ENCODE assay signal across 8 cellular contexts in the genomic region with DNA sequence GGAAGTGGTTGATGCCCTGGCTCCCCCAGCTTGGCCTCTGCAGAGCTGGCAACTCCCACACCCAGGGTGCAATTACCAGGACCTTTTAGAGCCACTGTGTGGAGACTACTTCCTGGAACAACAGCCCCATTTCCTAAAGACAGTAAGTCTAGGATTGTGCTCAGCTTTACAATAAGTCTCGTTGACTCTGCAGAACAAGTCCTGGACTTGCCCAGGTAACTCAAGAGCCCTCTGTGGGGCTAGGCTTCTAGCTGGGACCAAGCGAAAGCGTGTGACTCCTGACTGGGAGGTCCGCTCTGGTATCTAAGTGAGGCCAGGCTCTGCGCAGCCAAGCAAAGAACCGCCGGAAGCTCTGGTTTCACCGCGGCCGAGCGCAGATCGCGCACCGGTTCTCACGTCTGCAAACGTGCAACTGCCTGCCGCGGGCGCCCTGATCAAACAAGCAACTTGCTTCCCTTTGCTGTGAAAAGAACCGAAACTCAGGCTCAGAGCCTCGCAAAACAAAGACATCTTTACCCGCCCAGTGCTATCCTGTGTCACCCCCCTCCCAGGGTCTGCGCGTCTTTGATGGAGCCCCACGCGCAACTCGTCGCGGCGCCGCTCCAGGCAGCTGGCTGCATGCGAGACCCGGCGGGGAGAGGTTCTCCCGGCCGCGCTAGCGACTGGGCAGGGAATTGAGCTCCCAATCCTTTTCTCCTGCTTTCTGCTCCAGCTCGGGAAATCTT. TPM values are rescaled to one million over a fixed set of nuclear protein-coding genes. Genes with fewer than 3 reads are reported as not detected.
A peak's percentile ranks its signal among the peaks of the same experiment; 100 is the strongest.
DNase-seq lines count a peak whose midpoint lies in the region; ATAC-seq, FAIRE-seq and TF ChIP-seq lines count a peak whose summit lies in the region.

No MANE protein-coding gene starts in this region.

- H3K27ac ChIP-seq in cardiac muscle cell (no peak overlapping the region), prostate gland (peak overlapping the region; percentile 31 to 75)

- H3K9me3 ChIP-seq in cardiac muscle cell (ENCODE audit: low read depth) (no peaks in the 10 kb centered on the region), prostate gland (no peaks in the 10 kb centered on the region)

- ATAC-seq in Right ventricle myocardium inferior (no peak), HG02759 (IDR thresholded peaks at IDR 0.05; ENCODE audit: unreplicated experiment) (peak; percentile 79)

- TF ChIP-seq CTCF in cardiac muscle cell (IDR thresholded peaks at IDR 0.05; ENCODE audit: low read depth, low read length) (no peak), fibroblast of the aortic adventitia (IDR thresholded peaks at IDR 0.05; ENCODE audit: insufficient read depth, low read length) (no peak), prostate gland (IDR thresholded peaks at IDR 0.05) (no peak)

- 3% methylated on average over 38 of the region's 39 CpGs for WGBS in prostate gland

- TF ChIP-seq POLR2A in prostate gland (IDR thresholded peaks at IDR 0.05): peak; percentile 27
- TF ChIP-seq POLR2A in H54 (IDR thresholded peaks at IDR 0.05; ENCODE audit: low read depth, low read length): no peak

- H3K4me1 ChIP-seq in cardiac muscle cell (ENCODE audit: low read depth) (peaks cover 22% of the 10 kb centered on the region), prostate gland (replicated peaks) (no peaks in the 10 kb centered on the region)

- H3K27me3 ChIP-seq in cardiac muscle cell (peaks cover 6% of the 10 kb centered on the region), prostate gland (replicated peaks; ENCODE audit: insufficient read depth) (no peaks in the 10 kb centered on the region)

- H3K36me3 ChIP-seq in cardiac muscle cell (no peaks in the 10 kb centered on the region), prostate gland (no peaks in the 10 kb centered on the region)

- no peak overlapping the region for H3K4me3 ChIP-seq in cardiac muscle cell
- H3K4me3 ChIP-seq in fibroblast of the aortic adventitia (ENCODE audit: low read depth, low read length): peak overlapping the region; percentile 45
- H3K4me3 ChIP-seq in prostate gland: peak overlapping the region; percentile 24 to 26

- intact Hi-C loops in Right ventricle myocardium inferior (cut with DNase I) (no loop called here), prostate gland (cut with DNase I) (no loop called here)

- no peak for FAIRE-seq in H54 (lab: Jason Lieb, UNC)

- DNase-seq in cardiac muscle cell (ENCODE audit: low read depth in 1 of 2, low spot score in 1 of 2): peak; percentile 39 to 73
- DNase-seq in Right ventricle myocardium inferior (ENCODE audit: missing footprints): no peak
- DNase-seq in NCI-H1436 (lab: John Stamatoyannopoulos, UW): peak; percentile 62
- DNase-seq in activated CD4-positive, alpha-beta T cell treated with anti-CD3 and anti-CD28 coated beads, Interleukin-2, amount 50 U/mL, for 48 hours: peak; percentile 41 to 53
- DNase-seq in fibroblast of the aortic adventitia (ENCODE audit: low read depth): peak; percentile 35
- DNase-seq in prostate gland (ENCODE audit: low spot score): peak; percentile 50
- DNase-seq in H54 (ENCODE audit: insufficient read length, low spot score): no peak

RNA-seq across cellular contexts. Expression of gene PDLIM1, which starts 4.4 kb away (rescaled TPM):
- total RNA-seq in cardiac muscle cell: 75.7 and 96.3 TPM in 2 replicates
- 286 and 335 TPM in 2 replicates for polyA plus RNA-seq in cardiac muscle cell
- 273 TPM for total RNA-seq in Right ventricle myocardium inferior
- 13.5 and 30.0 TPM in 2 replicates for total RNA-seq in fibroblast of the aortic adventitia (ENCODE audit: low replicate concordance)
- 10 to 100 TPM; 63.2 to 82.0 TPM for total RNA-seq in prostate gland

Comparison
In these comparisons a context has a peak if more than half of its experiments do, and no peak if none do; other contexts are left out.
1. DNase-seq: peak in cardiac muscle cell (2 of 2), NCI-H1436 (single experiment), activated CD4-positive, alpha-beta T cell treated with anti-CD3 and anti-CD28 coated beads, Interleukin-2, amount 50 U/mL, for 48 hours (2 of 2), fibroblast of the aortic adventitia (single experiment) and prostate gland (single experiment); none in Right ventricle myocardium inferior (single experiment) and H54 (single experiment).